ENCODE assay signal across 1 cellular context in genomic region chr13:39578821-39579291, GRCh38.
TF ChIP-seq lines count a peak whose summit lies in the region.

No MANE protein-coding gene starts in this region.

TF ChIP-seq in GM23338, 12 proteins besides CTCF, POLR2A, EP300 and RAD21 (continued from another document):
- TF ChIP-seq ETS1 (IDR thresholded peaks at IDR 0.05), result no peak
- no peak for TF ChIP-seq EZH2phosphoT487 (IDR thresholded peaks at IDR 0.05; ENCODE audit: unreplicated experiment)
- TF ChIP-seq NANOG (IDR thresholded peaks at IDR 0.05; ENCODE audit: borderline replicate concordance), result no peak
- no peak for TF ChIP-seq ZNF462 (CRISPR knock-in tag; IDR thresholded peaks at IDR 0.05)
- no peak for TF ChIP-seq EZH2 (IDR thresholded peaks at IDR 0.05; ENCODE audit: low read depth, unreplicated experiment)
